In genomic region chr3:3189961-3190360, GRCh38 we compare ENCODE assay signal across 23 cellular contexts. TPM values are rescaled to one million over a fixed set of nuclear protein-coding genes. Genes with fewer than 3 reads are reported as not detected.
DNase-seq lines count a peak whose midpoint lies in the region; ATAC-seq, FAIRE-seq and TF ChIP-seq lines count a peak whose summit lies in the region.
"Had no signal": no experiment of that assay in that cellular context is flagged by ENCODE, and none has a peak within 500 bp of the region (broad histone marks: within the 10 kb centered on the region; RNA-seq: fewer than 3 reads in every experiment).

No MANE protein-coding gene starts in this region.

- POLR2A ChIA-PET in K562 (lab: Yijun Ruan, JAX): interaction anchor here (2.1 kb wide), 1 partner anchor 11 kb away, joined by 5 read pairs; the partner anchor contains the start of gene CRBN

- peaks cover 3% of the 10 kb centered on the region for H3K36me3 Mint-ChIP-seq in activated naive CD4-positive, alpha-beta T cell treated with anti-CD3 and anti-CD28 coated beads, Interleukin-2, amount 50 U/mL, for 24 hours
- H3K36me3 Mint-ChIP-seq in activated naive CD4-positive, alpha-beta T cell treated with anti-CD3 and anti-CD28 coated beads, Interleukin-2, amount 50 U/mL, for 72 hours: peaks cover 0 to 6% of the 10 kb centered on the region in 2 donors

- BruUV-seq in K562 (replicated peaks; lab: Mats Ljungman, UMichigan): no TSS peak

- H3K79me2 ChIP-seq in K562 (ENCODE audit: control insufficient read depth, insufficient read depth, low read length): no peaks in the 10 kb centered on the region

- TF ChIP-seq EP300 in K562 (IDR thresholded peaks at IDR 0.05; ENCODE audit: low read length): no peak

- peak overlapping the region; percentile 57 for H3K27ac Mint-ChIP-seq in activated naive CD4-positive, alpha-beta T cell treated with anti-CD3 and anti-CD28 coated beads, Interleukin-2, amount 50 U/mL, for 24 hours
- no peak overlapping the region for H3K27ac Mint-ChIP-seq in activated naive CD4-positive, alpha-beta T cell treated with anti-CD3 and anti-CD28 coated beads, Interleukin-2, amount 50 U/mL, for 72 hours

- no peak overlapping the region for H3K9ac ChIP-seq in K562 (ENCODE audit: insufficient read depth in 1 of 2, low read depth in 2 of 2, low read length in 2 of 2)
- H3K9ac ChIP-seq: GM23248, KMS-11 had no signal

- FAIRE-seq in K562 (lab: Jason Lieb, UNC): peak; percentile 44

- peaks cover 0 to 32% of the 10 kb centered on the region in 2 experiments; a peak in 3 of 5 replicates for H3K4me1 ChIP-seq in K562 (replicated peaks in 1 of 2; ENCODE audit: control insufficient read depth in 2 of 2, insufficient read depth in 2 of 2, low read length in 2 of 2)
- H3K4me1 ChIP-seq: HAP-1, SJSA1 had no signal

- H3K9me3 ChIP-seq in K562 (replicated peaks; ENCODE audit: control insufficient read depth, insufficient read depth, low read depth, low read length): no peaks in the 10 kb centered on the region
- H3K9me3 ChIP-seq: HAP-1, SJSA1 had no signal

- CTCF ChIA-PET in K562 (lab: Yijun Ruan, JAX; ENCODE audit: low intra/inter-chr PET ratio): no interaction called here

- H2AFZ ChIP-seq in K562 (ENCODE audit: low read depth, low read length): peak overlapping the region; percentile 32; the same call in 1 of the 2 replicates
- H2AFZ ChIP-seq: GM23248 had no signal

- intact Hi-C loops in K562 (cut with micrococcal nuclease): no loop called here

- H3K9me1 ChIP-seq in K562 (ENCODE audit: control insufficient read depth, insufficient read depth, low read length): no peaks in the 10 kb centered on the region

- H3K4me3 Mint-ChIP-seq in activated naive CD4-positive, alpha-beta T cell treated with anti-CD3 and anti-CD28 coated beads, Interleukin-2, amount 50 U/mL, for 24 hours: no peak overlapping the region

- no peak for ATAC-seq in activated naive CD4-positive, alpha-beta T cell treated with anti-CD3 and anti-CD28 coated beads, Interleukin-2, amount 50 U/mL, for 72 hours
- ATAC-seq in K562: no peak
- ATAC-seq in HG03521 (IDR thresholded peaks at IDR 0.05; ENCODE audit: unreplicated experiment): no peak
- ATAC-seq in GM21515 (IDR thresholded peaks at IDR 0.05; ENCODE audit: unreplicated experiment): no peak

- H3K27ac ChIP-seq in K562 (ENCODE audit: extremely low read depth, low read depth, low read length): no peak overlapping the region
- H3K27ac ChIP-seq: GM23248, HL-60, KMS-11, SJSA1 had no signal

- TF ChIP-seq CTCF in K562 (IDR thresholded peaks at IDR 0.05 in 2 of 3, conservative IDR thresholded peaks at IDR 0.05 in 1 of 3; ENCODE audit: insufficient read depth in 2 of 3, low read depth in 1 of 3, low read length in 3 of 3) (no peak), fibroblast of pulmonary artery (IDR thresholded peaks at IDR 0.05; ENCODE audit: low read length, missing control alignments) (no peak)

- no peaks in the 10 kb centered on the region for H4K20me1 ChIP-seq in K562 (replicated peaks; ENCODE audit: control insufficient read depth, insufficient read depth, low read length)

- H3K4me1 Mint-ChIP-seq in activated naive CD4-positive, alpha-beta T cell treated with anti-CD3 and anti-CD28 coated beads, Interleukin-2, amount 50 U/mL, for 24 hours: peaks cover 48% of the 10 kb centered on the region

- in situ Hi-C loops in K562 (cut with MboI): no loop called here

- no peaks in the 10 kb centered on the region; a peak in 1 of 5 replicates for H3K27me3 ChIP-seq in K562 (ENCODE audit: control insufficient read depth in 2 of 2, insufficient read depth in 2 of 2, low read length in 2 of 2)

- TF ChIP-seq POLR2A in K562 (conservative IDR thresholded peaks at IDR 0.05): no peak

- no peaks in the 10 kb centered on the region for H3K27me3 Mint-ChIP-seq in activated naive CD4-positive, alpha-beta T cell treated with anti-CD3 and anti-CD28 coated beads, Interleukin-2, amount 50 U/mL, for 24 hours

- TF ChIP-seq RAD21 in K562 (CRISPR knock-in tag; conservative IDR thresholded peaks at IDR 0.05 in 1 of 2, IDR thresholded peaks at IDR 0.05 in 1 of 2): no peak

- DNase-seq in activated naive CD4-positive, alpha-beta T cell treated with anti-CD3 and anti-CD28 coated beads, Interleukin-2, amount 50 U/mL, for 72 hours (ENCODE audit: low spot score in 2 of 2): no peak
- no peak for DNase-seq in K562 (ENCODE audit: extremely low read depth in 1 of 4, low spot score in 3 of 4)
- DNase-seq in fibroblast of pulmonary artery (ENCODE audit: low read depth): peak; percentile 46
- no peak for DNase-seq in HUDEP-2 (lab: John Stamatoyannopoulos, UW; ENCODE audit: unreplicated experiment in 76 of 76)
- DNase-seq in NOMO-1 treated with dmso at 0.1 percent for 144 hours (lab: John Stamatoyannopoulos, UW; ENCODE audit: unreplicated experiment): no peak
- DNase-seq: AML-193, C1 segment of cervical spinal cord, COR-L47, DMS79, GM23248, NCI-H1105 treated with DMSO at 0.1 percent for 48 hours, NCI-H2081, NCI-H2171, NCI-H345, NCI-H524, NCI-H82 had no signal

- no peak overlapping the region for H3K4me2 ChIP-seq in K562 (ENCODE audit: insufficient read depth, low read length)
- H3K4me2 ChIP-seq: KMS-11 had no signal

- H3K9me3 Mint-ChIP-seq in activated naive CD4-positive, alpha-beta T cell treated with anti-CD3 and anti-CD28 coated beads, Interleukin-2, amount 50 U/mL, for 24 hours: peaks cover 8% of the 10 kb centered on the region
- peaks cover 7 to 11% of the 10 kb centered on the region in 2 donors for H3K9me3 Mint-ChIP-seq in activated naive CD4-positive, alpha-beta T cell treated with anti-CD3 and anti-CD28 coated beads, Interleukin-2, amount 50 U/mL, for 72 hours

- 21% methylated on average over 1 of the region's 1 CpG for WGBS in K562 (ENCODE audit: insufficient coverage, low coverage, missing lambda C conversion rate)

- no peak overlapping the region for H3K4me3 ChIP-seq in K562
- no peak overlapping the region for H3K4me3 ChIP-seq in fibroblast of pulmonary artery (replicated peaks; ENCODE audit: low read depth, low read length)
- H3K4me3 ChIP-seq: GM23248, HAP-1, SJSA1 had no signal

- H3K36me3 ChIP-seq in K562 (ENCODE audit: control insufficient read depth, insufficient read depth, low read length): no peaks in the 10 kb centered on the region
- H3K36me3 ChIP-seq: HAP-1, SJSA1 had no signal

TF ChIP-seq in K562, 482 proteins besides CTCF, POLR2A, EP300 and RAD21:
- TF ChIP-seq ZNF24 (IDR thresholded peaks at IDR 0.05): peak; percentile 78
- no peak for TF ChIP-seq CBX2 (IDR thresholded peaks at IDR 0.05; ENCODE audit: insufficient read depth, low read length, poor library complexity, severe bottlenecking)
- no peak for TF ChIP-seq ZBTB2 (IDR thresholded peaks at IDR 0.05)
- TF ChIP-seq CEBPG (CRISPR knock-in tag; IDR thresholded peaks at IDR 0.05): no peak
- peak; percentile 27 to 41; a peak in 1 of 4 replicates for TF ChIP-seq CEBPG (tag; conservative IDR thresholded peaks at IDR 0.05 in 1 of 2, IDR thresholded peaks at IDR 0.05 in 1 of 2)

RNA-seq across cellular contexts. Expression of gene CRBN, which starts 10.5 kb away (rescaled TPM):
- 10 to 100 TPM; 43.3 to 51.2 TPM for total RNA-seq in activated naive CD4-positive, alpha-beta T cell treated with anti-CD3 and anti-CD28 coated beads, Interleukin-2, amount 50 U/mL, for 72 hours
- 48.7 and 125 TPM in 2 replicates for total RNA-seq in K562 (2011; cell fraction: chromatin; rRNA removed; ENCODE audit: low replicate concordance)
- 26.8 and 34.5 TPM in 2 replicates for total RNA-seq in K562 (2011; cell fraction: nucleolus; rRNA removed)
- 43.4 and 64.5 TPM in 2 replicates for total RNA-seq in K562 (2011; cell fraction: nucleoplasm; rRNA removed)
- total RNA-seq in K562 (2014; rRNA removed) (32.0 and 40.8 TPM in 2 replicates), K562 (2014; rRNA removed; fragmentation: Illumina TruSeq; extraction: Trizol) (73.4 and 88.6 TPM in 2 replicates), K562 (2015; rRNA removed; fragmentation: Illumina TruSeq; extraction: Trizol) (46.5 and 57.4 TPM in 2 replicates), K562 (2021) (44.5 and 47.9 TPM in 2 replicates)
- polyA plus RNA-seq in K562 (2011; rRNA removed) (67.7 and 84.0 TPM in 2 replicates), K562 (2014; fragmentation: Illumina TruSeq; extraction: Trizol) (44.2 and 48.3 TPM in 2 replicates), K562 (2014; fragmentation: Nextera tagmentation; extraction: Ambion mirVana) (100 to 1,000 TPM; 271 to 331 TPM), K562 (2014; rRNA removed) (47.1 and 54.1 TPM in 2 replicates)
- 18.6 and 37.9 TPM in 2 replicates for polyA plus RNA-seq in K562 (2011; cell fraction: cytosol; rRNA removed)
- polyA plus RNA-seq in K562 (2011; cell fraction: nucleus; rRNA removed): 36.1 and 58.0 TPM in 2 replicates
- polyA plus RNA-seq in K562 (2012): 39.7 and 46.8 TPM in 2 replicates
- 92.3 and 99.7 TPM in 2 replicates for polyA minus RNA-seq in K562 (2011; rRNA and poly(A)+ RNA removed)
- polyA minus RNA-seq in K562 (2011; cell fraction: cytosol; rRNA and poly(A)+ RNA removed): 27.1 and 49.5 TPM in 2 replicates
- polyA minus RNA-seq in K562 (2011; cell fraction: nucleus; rRNA and poly(A)+ RNA removed): 64.0 and 118 TPM in 2 replicates
